27 cellular contexts compared by ENCODE assay signal in the genomic region with DNA sequence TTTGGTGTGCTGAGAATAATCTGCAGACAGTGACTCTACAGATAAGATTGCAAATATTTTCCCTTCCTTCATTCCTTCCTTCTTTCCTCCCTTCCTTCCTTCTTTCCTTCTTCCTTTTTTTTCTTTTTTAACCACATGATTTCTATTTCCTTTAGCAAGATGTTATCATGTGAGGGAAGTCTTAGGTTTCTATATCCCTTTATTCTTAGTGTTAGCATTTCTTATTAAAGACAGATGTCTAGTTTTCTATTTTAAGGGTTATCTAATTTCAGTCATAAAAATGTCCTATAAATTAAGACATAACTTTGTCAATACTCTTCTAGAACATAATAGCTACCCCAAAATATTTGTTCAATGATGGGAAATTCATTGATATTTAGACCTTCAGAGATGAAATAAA.
DNase-seq lines count a peak whose midpoint lies in the region; ATAC-seq and TF ChIP-seq lines count a peak whose summit lies in the region.
"Had no signal": no experiment of that assay in that cellular context is flagged by ENCODE, and none has a peak within 500 bp of the region (broad histone marks: within the 10 kb centered on the region; RNA-seq: fewer than 3 reads in every experiment).

No MANE protein-coding gene starts in this region.

- no peak overlapping the region for H2AK5ac ChIP-seq in trophoblast cell (ENCODE audit: low read length)

- no peak overlapping the region for H3K18ac ChIP-seq in trophoblast cell (ENCODE audit: low read length)

- no peak for TF ChIP-seq EP300 in esophagus muscularis mucosa (IDR thresholded peaks at IDR 0.05)

- no peak overlapping the region for H3K9ac ChIP-seq in trophoblast cell (ENCODE audit: low read length)

- TF ChIP-seq POLR2A in esophagus muscularis mucosa (IDR thresholded peaks at IDR 0.05; ENCODE audit: low read depth) (no peak), prostate gland (IDR thresholded peaks at IDR 0.05) (no peak)

- H3K4me2 ChIP-seq in trophoblast cell (ENCODE audit: low read length), result no peak overlapping the region

- H2BK120ac ChIP-seq in trophoblast cell (ENCODE audit: insufficient read depth, low read length, poor library complexity), result no peak overlapping the region

- no peak overlapping the region for H4K8ac ChIP-seq in trophoblast cell (ENCODE audit: low read depth, low read length)

- no peak for DNase-seq in heart right ventricle
- no peak for DNase-seq in left ventricle myocardium superior
- DNase-seq in esophagus muscularis mucosa (ENCODE audit: extremely low spot score), result no peak
- no peak for DNase-seq in prostate gland (ENCODE audit: low spot score)
- DNase-seq in cerebellum (ENCODE audit: low spot score), result no peak
- DNase-seq in trophoblast cell, result no peak
- DNase-seq in dedifferentiated amniotic fluid mesenchymal stem cell (ENCODE audit: extremely low spot score), result no peak
- DNase-seq: activated CD4-positive, alpha-beta memory T cell treated with anti-CD3 and anti-CD28 coated beads for 36 hours; activated gamma-delta T cell treated with Interleukin-2 at 50 U/mL for 16 hours; activated T-cell treated with anti-CD3 and anti-CD28 coated beads for 4 hours; BE2C; Caco-2; DND-41; effector CD8-positive, alpha-beta T cell; immature natural killer cell; KG1; NCI-H1694 treated with DMSO at 0.1 percent for 48 hours; NCI-H69; occipital lobe; SHP77; stimulated activated naive B cell treated with anti-CD40 and anti-IgM and Interleukin-4, amounts not matched to agents 10 μg/mL and 1 μg/mL and 100 μg/mL, for 72 hours; upper lobe of right lung; WERI-Rb-1 had no signal

- no peak overlapping the region for H3K4ac ChIP-seq in trophoblast cell (ENCODE audit: low read depth, low read length)

- H3K23ac ChIP-seq in trophoblast cell (ENCODE audit: low read length), result no peak overlapping the region

- H3K79me2 ChIP-seq in trophoblast cell (ENCODE audit: control insufficient read depth, insufficient read depth, low read length, poor library complexity), result no peaks in the 10 kb centered on the region

- H3K79me1 ChIP-seq in trophoblast cell (ENCODE audit: low read length), result no peaks in the 10 kb centered on the region

- no peak for ATAC-seq in heart right ventricle
- no peak for ATAC-seq in left ventricle myocardium superior
- ATAC-seq: stimulated activated naive B cell treated with anti-CD40 and anti-IgM and Interleukin-4, amounts not matched to agents 10 μg/mL and 1 μg/mL and 100 μg/mL, for 72 hours had no signal

- H3K4me3 ChIP-seq in heart right ventricle (no peak overlapping the region), esophagus muscularis mucosa (no peak overlapping the region), prostate gland (no peak overlapping the region), urinary bladder (ENCODE audit: low read depth, low read length) (no peak overlapping the region), trophoblast cell (ENCODE audit: low read depth, low read length) (no peak overlapping the region)
- H3K4me3 ChIP-seq: adrenal gland, cardiac muscle cell, lung, upper lobe of right lung had no signal

- intact Hi-C loops in heart right ventricle (cut with DNase I), result no loop called here
- intact Hi-C loops in left ventricle myocardium superior (cut with micrococcal nuclease), result no loop called here
- intact Hi-C loops in esophagus muscularis mucosa (cut with DNase I), result no loop called here
- intact Hi-C loops in prostate gland (cut with DNase I), result loop anchor here (10.0 kb wide), 2 partner anchors 320 to 880 kb away; partner anchors contain the start of gene BCL6

- no peak for TF ChIP-seq CTCF in heart right ventricle (IDR thresholded peaks at IDR 0.05)
- TF ChIP-seq CTCF in esophagus muscularis mucosa (IDR thresholded peaks at IDR 0.05), result no peak
- TF ChIP-seq CTCF in prostate gland (IDR thresholded peaks at IDR 0.05), result no peak

- H4K91ac ChIP-seq in trophoblast cell (ENCODE audit: low read depth, low read length), result no peak overlapping the region

- H3K27me3 ChIP-seq in heart right ventricle (no peaks in the 10 kb centered on the region), esophagus muscularis mucosa (no peaks in the 10 kb centered on the region), prostate gland (replicated peaks; ENCODE audit: insufficient read depth) (no peaks in the 10 kb centered on the region), trophoblast cell (ENCODE audit: insufficient read depth, low read length) (no peaks in the 10 kb centered on the region)
- H3K27me3 ChIP-seq: adrenal gland, BE2C, cardiac muscle cell, upper lobe of right lung had no signal

- no peak overlapping the region for H2BK5ac ChIP-seq in trophoblast cell (ENCODE audit: low read depth, low read length, poor library complexity)

- H3K36me3 ChIP-seq in heart right ventricle, result no peaks in the 10 kb centered on the region
- H3K36me3 ChIP-seq in esophagus muscularis mucosa, result no peaks in the 10 kb centered on the region
- H3K36me3 ChIP-seq in prostate gland, result no peaks in the 10 kb centered on the region
- no peaks in the 10 kb centered on the region for H3K36me3 ChIP-seq in urinary bladder (ENCODE audit: insufficient read depth)
- H3K36me3 ChIP-seq in trophoblast cell (ENCODE audit: control insufficient read depth in 1 of 2, insufficient read depth in 2 of 2, low read length in 2 of 2), result no peaks in the 10 kb centered on the region
- H3K36me3 ChIP-seq: adrenal gland, BE2C, cardiac muscle cell, upper lobe of right lung, WERI-Rb-1 had no signal

- H3K27ac ChIP-seq in heart right ventricle (peak overlapping the region in 7 of 10 donors; percentile 2 to 63 (median 51)), esophagus muscularis mucosa (replicated peaks in 1 of 4) (peak overlapping the region; percentile 69 to 79 (median 78)), prostate gland (peak overlapping the region; percentile 47 to 49), urinary bladder (ENCODE audit: low read depth) (peak overlapping the region; percentile 23), trophoblast cell (ENCODE audit: low read depth, low read length) (no peak overlapping the region)
- H3K27ac ChIP-seq: cardiac muscle cell, WERI-Rb-1 had no signal

- peaks cover 0 to 5% (median 0%) of the 10 kb centered on the region in 11 donors for H3K9me3 ChIP-seq in heart right ventricle
- no peaks in the 10 kb centered on the region for H3K9me3 ChIP-seq in esophagus muscularis mucosa
- no peaks in the 10 kb centered on the region for H3K9me3 ChIP-seq in prostate gland
- no peaks in the 10 kb centered on the region for H3K9me3 ChIP-seq in trophoblast cell (ENCODE audit: insufficient read depth, low read depth, low read length)
- H3K9me3 ChIP-seq: adrenal gland, BE2C, Caco-2, upper lobe of right lung had no signal

- H4K12ac ChIP-seq in trophoblast cell (ENCODE audit: low read depth, low read length), result no peak overlapping the region

- H3K4me1 ChIP-seq in heart right ventricle, result peaks cover 3 to 33% (median 11%) of the 10 kb centered on the region in 9 donors
- H3K4me1 ChIP-seq in esophagus muscularis mucosa, result peaks cover 6 to 57% (median 44%) of the 10 kb centered on the region in 4 donors
- H3K4me1 ChIP-seq in prostate gland (replicated peaks), result no peaks in the 10 kb centered on the region
- no peaks in the 10 kb centered on the region for H3K4me1 ChIP-seq in urinary bladder (ENCODE audit: insufficient read depth)
- no peaks in the 10 kb centered on the region for H3K4me1 ChIP-seq in trophoblast cell (ENCODE audit: control insufficient read depth in 1 of 2, insufficient read depth in 2 of 2, low read length in 2 of 2)
- H3K4me1 ChIP-seq: adrenal gland, BE2C, Caco-2 had no signal

- H2AFZ ChIP-seq in trophoblast cell (ENCODE audit: insufficient read depth, low read length, poor library complexity), result no peak overlapping the region

- no peak overlapping the region for H2BK12ac ChIP-seq in trophoblast cell (ENCODE audit: low read length)

- no peak overlapping the region for H3K14ac ChIP-seq in trophoblast cell (ENCODE audit: low read length)
